In the genomic region with DNA sequence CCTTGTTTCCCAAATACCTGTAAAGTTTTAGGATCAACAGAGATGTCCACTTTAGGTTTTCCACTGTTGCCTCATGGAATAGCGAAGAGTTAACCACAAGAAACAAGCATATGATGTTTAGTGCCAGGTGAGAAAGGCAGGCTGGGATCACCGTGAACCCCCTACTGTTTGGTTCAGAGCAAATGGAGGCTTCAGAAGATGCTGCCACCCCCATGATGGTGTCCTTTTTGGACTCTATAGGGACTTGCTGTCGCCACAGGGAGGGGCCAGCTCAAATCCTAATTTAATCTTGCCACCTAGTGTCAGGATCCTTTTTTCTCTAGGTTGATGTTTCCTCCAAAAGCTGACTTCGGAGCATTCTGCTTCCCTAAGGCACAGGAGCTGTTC, we compare ENCODE assay signal across 9 cellular contexts. TPM values are rescaled to one million over a fixed set of nuclear protein-coding genes. Genes with fewer than 3 reads are reported as not detected.
DNase-seq lines count a peak whose midpoint lies in the region; ATAC-seq, FAIRE-seq and TF ChIP-seq lines count a peak whose summit lies in the region.
"Had no signal": no experiment of that assay in that cellular context is flagged by ENCODE, and none has a peak within 500 bp of the region (broad histone marks: within the 10 kb centered on the region; RNA-seq: fewer than 3 reads in every experiment).

No MANE protein-coding gene starts in this region.

- no peak for FAIRE-seq in RCC 7860 (lab: Jason Lieb, UNC)

- H2AFZ ChIP-seq in neural cell (ENCODE audit: low read depth, low read length): no peak overlapping the region

- H3K79me2 ChIP-seq in neural cell (replicated peaks; ENCODE audit: insufficient read depth, low read length): peaks cover 23% of the 10 kb centered on the region

- H3K36me3 ChIP-seq in neural cell (ENCODE audit: insufficient read depth, low read length) (no peaks in the 10 kb centered on the region), brain microvascular endothelial cell (replicated peaks) (no peaks in the 10 kb centered on the region)
- H3K36me3 ChIP-seq: HAP-1 had no signal

- peaks cover 3% of the 10 kb centered on the region for H3F3A ChIP-seq in neural cell (ENCODE audit: insufficient read depth, low read length, poor library complexity, severe bottlenecking)

- no peaks in the 10 kb centered on the region for H3K9me3 ChIP-seq in neural cell (ENCODE audit: low read length)
- H3K9me3 ChIP-seq: HAP-1 had no signal

- H3K4me3 ChIP-seq in LNCaP clone FGC (ENCODE audit: low read depth, low read length) (no peak overlapping the region), neural cell (ENCODE audit: low read length) (peak overlapping the region; percentile 97), brain microvascular endothelial cell (ENCODE audit: low read depth, low read length) (no peak overlapping the region)
- H3K4me3 ChIP-seq: HAP-1 had no signal

- peak overlapping the region; percentile 86 for H3K9ac ChIP-seq in neural cell (ENCODE audit: low read length)

- in situ Hi-C loops in T47D (cut with HindIII; ENCODE audit: low pct_unique_long_range_greater_than_20kb, low sequenced_read_pairs) (no loop called here), brain microvascular endothelial cell (cut with HindIII; ENCODE audit: low pct_ligation_motif_present, low sequenced_read_pairs) (no loop called here)

- no peak for ATAC-seq in HG03521 (IDR thresholded peaks at IDR 0.05; ENCODE audit: unreplicated experiment)

- H4K20me1 ChIP-seq in neural cell (ENCODE audit: insufficient read depth): peaks cover 15% of the 10 kb centered on the region

- H3K4me2 ChIP-seq in neural cell (ENCODE audit: low read length): peak overlapping the region; percentile 13

- no peak for TF ChIP-seq EP300 in neural cell (conservative IDR thresholded peaks at IDR 0.05; ENCODE audit: poor library complexity, severe bottlenecking)

- no peaks in the 10 kb centered on the region for H3K9me2 ChIP-seq in neural cell (ENCODE audit: insufficient read depth, low read length)

- TF ChIP-seq RAD21 in neural cell (conservative IDR thresholded peaks at IDR 0.05): peak; percentile 28

- DNase-seq in DMS79 (lab: John Stamatoyannopoulos, UW) (peak; percentile 30), LNCaP clone FGC (ENCODE audit: low read depth) (no peak), T47D (ENCODE audit: low read depth in 1 of 2, low spot score in 1 of 2) (peak; percentile 66 to 73), RCC 7860 (ENCODE audit: low spot score) (no peak), foreskin melanocyte (no peak), brain microvascular endothelial cell (no peak)

- peak; percentile 64 for TF ChIP-seq CTCF in LNCaP clone FGC (IDR thresholded peaks at IDR 0.05; ENCODE audit: control insufficient read depth, extremely low read depth, insufficient read depth)
- peak; percentile 31 for TF ChIP-seq CTCF in neural cell (IDR thresholded peaks at IDR 0.05; ENCODE audit: poor library complexity, severe bottlenecking)
- TF ChIP-seq CTCF in brain microvascular endothelial cell (IDR thresholded peaks at IDR 0.05; ENCODE audit: low read depth, low read length, missing control alignments): no peak

- H3K27me3 ChIP-seq in neural cell (ENCODE audit: insufficient read depth, low read depth, low read length): peaks cover 32% of the 10 kb centered on the region
- H3K27me3 ChIP-seq in brain microvascular endothelial cell (replicated peaks): peaks cover 84% of the 10 kb centered on the region

- H3K27ac ChIP-seq in neural cell (ENCODE audit: low read length): no peak overlapping the region
- no peak overlapping the region for H3K27ac ChIP-seq in brain microvascular endothelial cell

TF ChIP-seq in neural cell, 6 proteins besides CTCF, POLR2A, EP300 and RAD21:
- peak; percentile 35 for TF ChIP-seq SMC3 (conservative IDR thresholded peaks at IDR 0.05; ENCODE audit: poor library complexity)
- TF ChIP-seq MXI1 (conservative IDR thresholded peaks at IDR 0.05; ENCODE audit: poor library complexity, severe bottlenecking): no peak
- no peak for TF ChIP-seq REST (IDR thresholded peaks at IDR 0.05; ENCODE audit: borderline replicate concordance)
- no peak for TF ChIP-seq EZH2 (IDR thresholded peaks at IDR 0.05; ENCODE audit: borderline replicate concordance, insufficient read depth, low read length, poor library complexity, severe bottlenecking)
- TF ChIP-seq POLR2AphosphoS5 (IDR thresholded peaks at IDR 0.05): no peak
- no peak for TF ChIP-seq TAF1 (IDR thresholded peaks at IDR 0.05; ENCODE audit: low read depth)

RNA-seq across cellular contexts. Expression of gene DLL1, which starts 1.9 kb away (rescaled TPM):
- polyA plus RNA-seq in neural cell: 24.6 and 26.1 TPM in 2 replicates
- polyA minus RNA-seq in neural cell: 25.9 and 26.1 TPM in 2 replicates

RNA-seq across cellular contexts. Expression of gene FAM120B, which starts 13.8 kb away (rescaled TPM):
- 14.1 and 17.9 TPM in 2 replicates for polyA plus RNA-seq in neural cell
- polyA minus RNA-seq in neural cell: 43.6 and 48.9 TPM in 2 replicates

Comparison
In these comparisons a context has a peak if more than half of its experiments do, and no peak if none do; other contexts are left out.
1. DNase-seq: peak in DMS79 (single experiment) and T47D (2 of 2); none in LNCaP clone FGC (single experiment), RCC 7860 (single experiment), foreskin melanocyte (single experiment) and brain microvascular endothelial cell (single experiment).